Comparison of ENCODE assay signal across 26 cellular contexts in the genomic region with DNA sequence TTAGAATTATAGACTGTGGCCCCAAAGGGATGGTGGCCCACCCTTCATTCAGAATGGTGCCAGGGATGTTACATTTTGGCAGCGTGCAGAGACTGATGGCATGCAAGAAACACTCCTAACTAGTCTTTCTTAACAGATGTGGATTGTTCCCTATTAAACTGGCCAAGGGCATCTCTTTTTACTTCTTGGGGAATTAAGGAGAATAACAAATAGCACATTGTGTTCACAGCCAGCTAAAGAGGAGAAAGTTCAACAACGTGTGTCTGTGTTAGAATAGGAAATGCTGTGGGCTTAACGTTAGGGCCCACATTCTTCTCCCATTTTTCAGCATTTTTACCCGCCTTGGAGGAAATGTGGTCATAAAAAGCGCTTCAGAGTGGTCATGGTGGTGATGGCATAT.
"Had no signal": no experiment of that assay in that cellular context is flagged by ENCODE, and none has a peak within 500 bp of the region (broad histone marks: within the 10 kb centered on the region; RNA-seq: fewer than 3 reads in every experiment).

No MANE protein-coding gene starts in this region.

- H3K4me3 Mint-ChIP-seq: immature natural killer cell, memory B cell had no signal

- H3K4me1 ChIP-seq: esophagus squamous epithelium, gastroesophageal sphincter, heart left ventricle, lower lobe of right lung had no signal

- H3K4me3 ChIP-seq: coronary artery, dorsolateral prefrontal cortex, esophagus squamous epithelium, gastroesophageal sphincter, heart left ventricle, hepatocyte, lower lobe of right lung had no signal

- H3K9me3 ChIP-seq: esophagus squamous epithelium, gastroesophageal sphincter, heart left ventricle, lower lobe of right lung had no signal

- H3K79me2 ChIP-seq: hepatocyte had no signal

- DNase-seq: dermis blood vessel endothelial cell; dorsolateral prefrontal cortex; effector CD4-positive, alpha-beta T cell; effector memory CD4-positive, alpha-beta T cell; erythroblast; esophagus squamous epithelium; foreskin fibroblast; heart left ventricle; hypothalamus; immature natural killer cell; islet precursor cell; kidney; kidney glomerular epithelial cell; left colon; left ventricle myocardium superior; lower lobe of right lung; mesendoderm; midbrain had no signal

- H2AFZ ChIP-seq: hepatocyte had no signal

- H3K27ac ChIP-seq: coronary artery, dorsolateral prefrontal cortex, epithelial cell of prostate, esophagus squamous epithelium, gastroesophageal sphincter, heart left ventricle, hepatocyte, lower lobe of right lung had no signal

- H3K36me3 Mint-ChIP-seq: immature natural killer cell, memory B cell had no signal

- H3K36me3 ChIP-seq: esophagus squamous epithelium, gastroesophageal sphincter, heart left ventricle, lower lobe of right lung had no signal

- H3K4me2 ChIP-seq: hepatocyte had no signal

- H3K4me1 Mint-ChIP-seq: immature natural killer cell, memory B cell had no signal

- H3K27ac Mint-ChIP-seq: immature natural killer cell, memory B cell had no signal

- H3K27me3 ChIP-seq: dorsolateral prefrontal cortex, esophagus squamous epithelium, gastroesophageal sphincter, heart left ventricle, hepatocyte had no signal

- H3K27me3 Mint-ChIP-seq: memory B cell had no signal

- FAIRE-seq: colon, endothelial cell of umbilical vein, frontal cortex, kidney had no signal
